15 cellular contexts compared by ENCODE assay signal in genomic region chr5:82802954-82803353, GRCh38.
DNase-seq lines count a peak whose midpoint lies in the region; ATAC-seq and TF ChIP-seq lines count a peak whose summit lies in the region.
"Had no signal": no experiment of that assay in that cellular context is flagged by ENCODE, and none has a peak within 500 bp of the region (broad histone marks: within the 10 kb centered on the region; RNA-seq: fewer than 3 reads in every experiment).

No MANE protein-coding gene starts in this region.

- H3K4me1 ChIP-seq in stomach, result no peaks in the 10 kb centered on the region

- peak; percentile 51 for ATAC-seq in GM18858 (IDR thresholded peaks at IDR 0.05; ENCODE audit: unreplicated experiment)
- peak; percentile 47 for ATAC-seq in GM21390 (IDR thresholded peaks at IDR 0.05; ENCODE audit: unreplicated experiment)
- ATAC-seq in HG02973 (IDR thresholded peaks at IDR 0.05; ENCODE audit: unreplicated experiment), result peak; percentile 50
- peak; percentile 40 for ATAC-seq in HG03565 (IDR thresholded peaks at IDR 0.05; ENCODE audit: unreplicated experiment)
- ATAC-seq: gastrocnemius medialis had no signal

- no peaks in the 10 kb centered on the region for H3K36me3 ChIP-seq in stomach
- H3K36me3 ChIP-seq: gastrocnemius medialis, tibial artery had no signal

- intact Hi-C loops in stomach (cut with DNase I; ENCODE audit: low total_unique reads), result no loop called here

- TF ChIP-seq EP300 in stomach (IDR thresholded peaks at IDR 0.05), result no peak

- TF ChIP-seq POLR2A in stomach (IDR thresholded peaks at IDR 0.05), result no peak

- TF ChIP-seq CTCF in stomach (IDR thresholded peaks at IDR 0.05), result no peak

- WGBS in stomach, 5 donors, result 63 to 81% (median 70%) methylated on average over 3 of the region's 3 CpGs

- no peak for DNase-seq in AG20443 (ENCODE audit: low spot score)
- DNase-seq in stomach, result no peak
- DNase-seq in NCI-H2029 treated with DMSO at 0.1 percent for 48 hours (lab: John Stamatoyannopoulos, UW), result no peak
- DNase-seq in putamen (ENCODE audit: low spot score), result no peak
- DNase-seq: activated B cell treated with CpG ODN at 0.5 μM for 24 hours; activated effector memory CD4-positive, alpha-beta T cell treated with Interleukin-2 at 50 U/mL for 16 hours; gastrocnemius medialis; mesenchymal stem cell; NCI-H2107; nephron progenitor cell; tibial artery had no signal

- no peak overlapping the region for H3K4me3 ChIP-seq in stomach
- H3K4me3 ChIP-seq: gastrocnemius medialis, tibial artery had no signal

- no peaks in the 10 kb centered on the region for H3K9me3 ChIP-seq in stomach
- H3K9me3 ChIP-seq: gastrocnemius medialis, tibial artery had no signal

- no peak overlapping the region for H3K27ac ChIP-seq in stomach
- H3K27ac ChIP-seq: gastrocnemius medialis, tibial artery had no signal

- no peaks in the 10 kb centered on the region for H3K27me3 ChIP-seq in stomach
- H3K27me3 ChIP-seq: gastrocnemius medialis, tibial artery had no signal
